ENCODE assay signal across 22 cellular contexts in genomic region chr10:129601737-129602136, GRCh38.
DNase-seq lines count a peak whose midpoint lies in the region; ATAC-seq and TF ChIP-seq lines count a peak whose summit lies in the region.
"Had no signal": no experiment of that assay in that cellular context is flagged by ENCODE, and none has a peak within 500 bp of the region (broad histone marks: within the 10 kb centered on the region; RNA-seq: fewer than 3 reads in every experiment).

No MANE protein-coding gene starts in this region.

- intact Hi-C loops in activated B cell treated with CpG ODN at 0.5 μM for 24 hours (cut with micrococcal nuclease): no loop called here

- H3K9me3 Mint-ChIP-seq in activated B cell treated with CpG ODN at 0.5 μM for 24 hours: no peaks in the 10 kb centered on the region
- H3K9me3 Mint-ChIP-seq: activated T-helper 17 cell treated with anti-CD3 and anti-CD28 coated beads, Interleukin-2, amount 50 U/mL, for 72 hours had no signal

- no peaks in the 10 kb centered on the region for H3K27me3 ChIP-seq in BLaER1 treated with 17β-estradiol and CSF1 and Interleukin-3, amounts not matched to agents 10 nM and 100 nM
- H3K27me3 ChIP-seq: adrenal gland, MG63, transverse colon had no signal

- POLR2A ChIA-PET in activated B cell treated with CpG ODN at 0.5 μM for 24 hours (lab: Charles Lee): interaction anchor here (1.3 kb wide), 1 partner anchor 134 kb away, joined by 8 read pairs; the partner anchor contains the start of gene MGMT

- peak overlapping the region in 2 of 11 experiments; percentile 19 to 27; a peak in 2 of 22 replicates for H3K27ac ChIP-seq in BLaER1 treated with 17β-estradiol and CSF1 and Interleukin-3, amounts not matched to agents 10 nM and 100 nM
- H3K27ac ChIP-seq in caudate nucleus (ENCODE audit: low read depth, low read length): no peak overlapping the region
- H3K27ac ChIP-seq: adrenal gland, parathyroid adenoma, skin epidermis, transverse colon had no signal

- ATAC-seq in GM18873 (IDR thresholded peaks at IDR 0.05; ENCODE audit: low FRiP score, unreplicated experiment) (peak; percentile 33), HG02884 (IDR thresholded peaks at IDR 0.05; ENCODE audit: unreplicated experiment) (peak; percentile 43), activated B cell treated with CpG ODN at 0.5 μM for 24 hours (ENCODE audit: low read depth) (peak; percentile 41), GM18505 (IDR thresholded peaks at IDR 0.05; ENCODE audit: unreplicated experiment) (no peak)
- ATAC-seq: activated T-helper 17 cell treated with anti-CD3 and anti-CD28 coated beads, Interleukin-2, amount 50 U/mL, for 72 hours; left colon; Panc1; stimulated activated effector memory CD8-positive, alpha-beta T cell treated with anti-CD3 and anti-CD28 coated beads, Interleukin-12 subunit alpha, Interleukin-12 subunit beta, amount 100 ng/mL, for 72 hours had no signal

- no peak overlapping the region for H3K4me3 ChIP-seq in BLaER1 treated with 17β-estradiol and CSF1 and Interleukin-3, amounts not matched to agents 10 nM and 100 nM
- H3K4me3 ChIP-seq: adrenal gland, MG63, skin epidermis, transverse colon had no signal

- no peaks in the 10 kb centered on the region for H3K27me3 Mint-ChIP-seq in activated B cell treated with CpG ODN at 0.5 μM for 24 hours
- H3K27me3 Mint-ChIP-seq: activated T-helper 17 cell treated with anti-CD3 and anti-CD28 coated beads, Interleukin-2, amount 50 U/mL, for 72 hours; CD4-positive, alpha-beta memory T cell had no signal

- H3K4me2 ChIP-seq in BLaER1 treated with 17β-estradiol and CSF1 and Interleukin-3, amounts not matched to agents 10 nM and 100 nM: peak overlapping the region; percentile 36 to 84 (median 71)

- peaks cover 40% of the 10 kb centered on the region for H3K4me1 Mint-ChIP-seq in activated B cell treated with CpG ODN at 0.5 μM for 24 hours
- H3K4me1 Mint-ChIP-seq: activated T-helper 17 cell treated with anti-CD3 and anti-CD28 coated beads, Interleukin-2, amount 50 U/mL, for 72 hours; stimulated activated effector memory CD8-positive, alpha-beta T cell treated with anti-CD3 and anti-CD28 coated beads, Interleukin-12 subunit alpha, Interleukin-12 subunit beta, amount 100 ng/mL, for 72 hours had no signal

- peaks cover 16 to 57% (median 47%) of the 10 kb centered on the region in 10 experiments for H3K4me1 ChIP-seq in BLaER1 treated with 17β-estradiol and CSF1 and Interleukin-3, amounts not matched to agents 10 nM and 100 nM
- H3K4me1 ChIP-seq: adrenal gland, parathyroid adenoma, transverse colon had no signal

- no peak for DNase-seq in activated B cell treated with CpG ODN at 0.5 μM for 24 hours
- DNase-seq in caudate nucleus (lab: John Stamatoyannopoulos, UW): no peak
- DNase-seq in stimulated activated CD8-positive, alpha-beta memory T cell treated with anti-CD3 and anti-CD28 coated beads, Interleukin-4, amount 100 ng/mL, for 48 hours: no peak
- DNase-seq in activated effector memory CD4-positive, alpha-beta T cell treated with Interleukin-2 at 50 U/mL for 16 hours: no peak
- DNase-seq: adrenal gland; CD4-positive, alpha-beta memory T cell; central memory CD4-positive, alpha-beta T cell; effector memory CD4-positive, alpha-beta T cell; left colon; MG63; NCI-H2029 treated with DMSO at 0.1 percent for 48 hours; NCI-H526 treated with DMSO at 0.1 percent for 48 hours; transverse colon had no signal

- no peaks in the 10 kb centered on the region for H4K20me1 ChIP-seq in BLaER1 treated with 17β-estradiol and CSF1 and Interleukin-3, amounts not matched to agents 10 nM and 100 nM

- TF ChIP-seq POLR2A in GM18505 (IDR thresholded peaks at IDR 0.05; ENCODE audit: borderline replicate concordance, extremely low read depth, insufficient read depth, insufficient read length): no peak

- H3K36me3 ChIP-seq in BLaER1 treated with 17β-estradiol and CSF1 and Interleukin-3, amounts not matched to agents 10 nM and 100 nM: peaks cover 0 to 14% (median 3%) of the 10 kb centered on the region in 11 experiments; a peak in 8 of 22 replicates
- H3K36me3 ChIP-seq: adrenal gland, MG63, transverse colon had no signal

- CTCF ChIA-PET in activated B cell treated with CpG ODN at 0.5 μM for 24 hours (lab: Charles Lee): no interaction called here

- peaks cover 4 to 27% (median 19%) of the 10 kb centered on the region in 11 experiments; a peak in 15 of 22 replicates for H3K9me3 ChIP-seq in BLaER1 treated with 17β-estradiol and CSF1 and Interleukin-3, amounts not matched to agents 10 nM and 100 nM (replicated peaks in 1 of 11)
- H3K9me3 ChIP-seq: adrenal gland, MG63, transverse colon had no signal

- peaks cover 2% of the 10 kb centered on the region for H3K36me3 Mint-ChIP-seq in activated B cell treated with CpG ODN at 0.5 μM for 24 hours (ENCODE audit: low read depth)
- H3K36me3 Mint-ChIP-seq: stimulated activated effector memory CD8-positive, alpha-beta T cell treated with anti-CD3 and anti-CD28 coated beads, Interleukin-12 subunit alpha, Interleukin-12 subunit beta, amount 100 ng/mL, for 72 hours had no signal

- TF ChIP-seq CTCF in activated B cell treated with CpG ODN at 0.5 μM for 24 hours (IDR thresholded peaks at IDR 0.05): no peak

- peak overlapping the region; percentile 30 for H3K27ac Mint-ChIP-seq in activated B cell treated with CpG ODN at 0.5 μM for 24 hours
- H3K27ac Mint-ChIP-seq: activated T-helper 17 cell treated with anti-CD3 and anti-CD28 coated beads, Interleukin-2, amount 50 U/mL, for 72 hours; CD4-positive, alpha-beta memory T cell; stimulated activated effector memory CD8-positive, alpha-beta T cell treated with anti-CD3 and anti-CD28 coated beads, Interleukin-12 subunit alpha, Interleukin-12 subunit beta, amount 100 ng/mL, for 72 hours had no signal

- no peak overlapping the region for H3K9ac ChIP-seq in BLaER1 treated with 17β-estradiol and CSF1 and Interleukin-3, amounts not matched to agents 10 nM and 100 nM
- H3K9ac ChIP-seq: parathyroid adenoma had no signal

- no peak overlapping the region for H3K4me3 Mint-ChIP-seq in activated B cell treated with CpG ODN at 0.5 μM for 24 hours
- H3K4me3 Mint-ChIP-seq: activated T-helper 17 cell treated with anti-CD3 and anti-CD28 coated beads, Interleukin-2, amount 50 U/mL, for 72 hours; CD4-positive, alpha-beta memory T cell; stimulated activated effector memory CD8-positive, alpha-beta T cell treated with anti-CD3 and anti-CD28 coated beads, Interleukin-12 subunit alpha, Interleukin-12 subunit beta, amount 100 ng/mL, for 72 hours had no signal
